Comparison of ENCODE assay signal across 8 cellular contexts in the genomic region with DNA sequence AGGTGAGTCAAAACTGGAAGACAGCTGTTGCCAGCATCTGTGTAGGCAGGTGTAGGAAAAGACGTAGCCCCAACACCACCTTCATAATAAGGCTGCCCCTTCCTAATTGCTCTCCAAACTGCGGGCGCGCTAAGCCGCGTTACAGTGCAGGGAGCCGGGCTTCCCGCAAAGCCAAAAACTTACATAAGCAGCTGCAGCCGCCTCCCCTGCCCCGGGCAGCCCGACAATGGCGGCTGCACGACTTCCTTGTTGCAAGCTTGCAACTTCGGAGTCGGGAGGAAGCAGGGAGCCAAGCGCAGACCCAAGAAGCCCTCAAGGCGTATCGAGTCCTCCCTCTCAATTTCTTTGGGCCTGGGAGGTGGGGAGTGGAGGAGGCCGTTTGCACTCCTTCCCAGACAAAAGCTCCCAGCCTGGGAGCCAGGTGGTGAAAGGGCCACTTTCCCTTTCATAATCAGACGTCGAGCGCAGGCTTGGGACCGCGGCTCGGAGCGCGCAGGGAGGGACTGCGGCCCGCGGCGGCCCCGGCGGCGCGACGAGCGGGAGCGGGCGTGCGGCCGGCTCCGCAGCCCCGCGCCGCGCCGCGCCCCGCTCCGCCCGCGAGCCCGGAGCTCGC. TPM values are rescaled to one million over a fixed set of nuclear protein-coding genes. Genes with fewer than 3 reads are reported as not detected.
DNase-seq lines count a peak whose midpoint lies in the region; ATAC-seq and TF ChIP-seq lines count a peak whose summit lies in the region.

No MANE protein-coding gene starts in this region.

- H3K27me3 ChIP-seq in BLaER1 (no peaks in the 10 kb centered on the region), Peyer's patch (no peaks in the 10 kb centered on the region), neutrophil (no peaks in the 10 kb centered on the region), thoracic aorta (replicated peaks; ENCODE audit: insufficient read depth) (no peaks in the 10 kb centered on the region)

- no peak for TF ChIP-seq POLR2A in Peyer's patch (IDR thresholded peaks at IDR 0.05)

- peak overlapping the region; percentile 94 for H3K9ac ChIP-seq in BLaER1

- no peaks in the 10 kb centered on the region for H3K9me3 Mint-ChIP-seq in activated T-helper 17 cell treated with anti-CD3 and anti-CD28 coated beads, Interleukin-2, amount 50 U/mL, for 72 hours

- H4K20me1 ChIP-seq in BLaER1, result no peaks in the 10 kb centered on the region

- peaks cover 28% of the 10 kb centered on the region for H3K4me1 Mint-ChIP-seq in activated T-helper 17 cell treated with anti-CD3 and anti-CD28 coated beads, Interleukin-2, amount 50 U/mL, for 72 hours

- H3K27ac Mint-ChIP-seq in activated T-helper 17 cell treated with anti-CD3 and anti-CD28 coated beads, Interleukin-2, amount 50 U/mL, for 72 hours, result peak overlapping the region; percentile 80

- DNase-seq in Peyer's patch (peak in 2 of 3 donors; percentile 77 to 81), fibroblast of villous mesenchyme (ENCODE audit: low read depth) (peak; percentile 65), thoracic aorta (ENCODE audit: low spot score) (no peak)

- H3K4me3 Mint-ChIP-seq in activated T-helper 17 cell treated with anti-CD3 and anti-CD28 coated beads, Interleukin-2, amount 50 U/mL, for 72 hours, result peak overlapping the region; percentile 84

- peak; percentile 15 for ATAC-seq in GM19351 (IDR thresholded peaks at IDR 0.05; ENCODE audit: unreplicated experiment)
- ATAC-seq in HG03469 (IDR thresholded peaks at IDR 0.05; ENCODE audit: unreplicated experiment), result peak; percentile 5
- ATAC-seq in activated T-helper 17 cell treated with anti-CD3 and anti-CD28 coated beads, Interleukin-2, amount 50 U/mL, for 72 hours (replicated peaks), result peak; percentile 25
- ATAC-seq in thoracic aorta (ENCODE audit: insufficient number of reproducible peaks, low FRiP score, low read depth), result no peak

- H3K4me3 ChIP-seq in BLaER1 (peak overlapping the region; percentile 76), Peyer's patch (peak overlapping the region; percentile 68 to 96 (median 78)), fibroblast of villous mesenchyme (ENCODE audit: low read depth, low read length) (peak overlapping the region; percentile 91), neutrophil (ENCODE audit: low read depth in 1 of 2, low read length in 1 of 2) (peak overlapping the region; percentile 78 to 90), thoracic aorta (peak overlapping the region; percentile 93)

- H3K36me3 ChIP-seq in BLaER1 (peaks cover 31% of the 10 kb centered on the region), Peyer's patch (peaks cover 0 to 25% (median 0%) of the 10 kb centered on the region in 3 donors), neutrophil (peaks cover 14% of the 10 kb centered on the region), thoracic aorta (peaks cover 9% of the 10 kb centered on the region)

- H3K9me3 ChIP-seq in BLaER1 (no peaks in the 10 kb centered on the region), Peyer's patch (no peaks in the 10 kb centered on the region), neutrophil (no peaks in the 10 kb centered on the region), thoracic aorta (no peaks in the 10 kb centered on the region)

- H3K36me3 Mint-ChIP-seq in activated T-helper 17 cell treated with anti-CD3 and anti-CD28 coated beads, Interleukin-2, amount 50 U/mL, for 72 hours (ENCODE audit: low read depth), result peaks cover 47% of the 10 kb centered on the region

- no peaks in the 10 kb centered on the region for H3K27me3 Mint-ChIP-seq in activated T-helper 17 cell treated with anti-CD3 and anti-CD28 coated beads, Interleukin-2, amount 50 U/mL, for 72 hours

- H3K27ac ChIP-seq in BLaER1, result peak overlapping the region; percentile 97
- H3K27ac ChIP-seq in Peyer's patch, result peak overlapping the region; percentile 86 to 100 (median 100)
- peak overlapping the region; percentile 93 for H3K27ac ChIP-seq in neutrophil
- H3K27ac ChIP-seq in thoracic aorta, result peak overlapping the region; percentile 72 to 90

- no peak for TF ChIP-seq CTCF in Peyer's patch (IDR thresholded peaks at IDR 0.05)
- no peak for TF ChIP-seq CTCF in fibroblast of villous mesenchyme (IDR thresholded peaks at IDR 0.05; ENCODE audit: insufficient read depth, low read depth, low read length)
- TF ChIP-seq CTCF in neutrophil (IDR thresholded peaks at IDR 0.05), result no peak
- TF ChIP-seq CTCF in thoracic aorta (IDR thresholded peaks at IDR 0.05), result no peak

- H3K4me2 ChIP-seq in BLaER1, result peak overlapping the region; percentile 92

- H3K4me1 ChIP-seq in BLaER1, result peaks cover 21% of the 10 kb centered on the region
- H3K4me1 ChIP-seq in Peyer's patch, result peaks cover 0 to 8% (median 2%) of the 10 kb centered on the region in 4 donors
- peaks cover 21 to 25% of the 10 kb centered on the region in 2 experiments for H3K4me1 ChIP-seq in neutrophil (ENCODE audit: control insufficient read depth in 1 of 2, insufficient read depth in 1 of 2, low read depth in 1 of 2, low read length in 1 of 2)
- H3K4me1 ChIP-seq in thoracic aorta (ENCODE audit: control insufficient read depth in 1 of 2, low read depth in 2 of 2), result peaks cover 0 to 12% of the 10 kb centered on the region in 2 donors

RNA-seq across cellular contexts. Expression of a gene that starts 0.8 kb away (rescaled TPM):
- total RNA-seq in Peyer's patch, result 10 to 100 TPM in 3 of 4 donors, 1 to 10 TPM in 1; 5.8 to 15.0 (median 11.9) TPM
- total RNA-seq in activated T-helper 17 cell treated with anti-CD3 and anti-CD28 coated beads, Interleukin-2, amount 50 U/mL, for 72 hours, result 10 to 100 TPM; 13.2 to 16.1 TPM
- total RNA-seq in fibroblast of villous mesenchyme, result 10.6 and 14.2 TPM in 2 replicates
- total RNA-seq in thoracic aorta, result 1 to 10 TPM; 6.1 to 8.4 TPM
